Comparison of ENCODE assay signal across 17 cellular contexts in genomic region chr13:44379885-44380284, GRCh38. TPM values are rescaled to one million over a fixed set of nuclear protein-coding genes. Genes with fewer than 3 reads are reported as not detected.
DNase-seq lines count a peak whose midpoint lies in the region; ATAC-seq and TF ChIP-seq lines count a peak whose summit lies in the region.
"Had no signal": no experiment of that assay in that cellular context is flagged by ENCODE, and none has a peak within 500 bp of the region (broad histone marks: within the 10 kb centered on the region; RNA-seq: fewer than 3 reads in every experiment).

No MANE protein-coding gene starts in this region.

- H3K9ac ChIP-seq in mammary epithelial cell (ENCODE audit: insufficient read depth, low read length), result no peak overlapping the region
- peak overlapping the region; percentile 18 for H3K9ac ChIP-seq in mucosa of stomach (ENCODE audit: low read length)
- H3K9ac ChIP-seq: BLaER1 had no signal

- peak overlapping the region; percentile 2 for H2AFZ ChIP-seq in mammary epithelial cell (ENCODE audit: low read depth, low read length)

- DNase-seq in mammary epithelial cell (no peak), breast epithelium (ENCODE audit: low spot score in 2 of 2) (no peak), epithelial cell of esophagus (ENCODE audit: low read depth) (peak; percentile 45), inferior parietal cortex (ENCODE audit: extremely low spot score) (no peak), mucosa of gallbladder (ENCODE audit: low spot score) (no peak), osteocyte (ENCODE audit: extremely low spot score, unreplicated experiment) (no peak)
- DNase-seq: 8988T; CD8-positive, alpha-beta memory T cell; DMS 273 treated with DMSO at 0.1 percent for 48 hours; Kasumi-1; NCI-H187 treated with DMSO at 0.1 percent for 48 hours; NCI-H446 treated with DMSO at 0.1 percent for 48 hours; NCI-H748 treated with DMSO at 0.1 percent for 48 hours; Peyer's patch had no signal

- 90% methylated on average over 2 of the region's 2 CpGs for WGBS in mammary epithelial cell (ENCODE audit: low coverage, missing lambda C conversion rate)

- CTCF ChIA-PET in mammary epithelial cell (lab: Charles Lee; ENCODE audit: low non-redundant PET), result no interaction called here

- H3K27ac ChIP-seq in mammary epithelial cell (ENCODE audit: insufficient read depth, low read depth, low read length), result no peak overlapping the region
- H3K27ac ChIP-seq in breast epithelium, result no peak overlapping the region
- H3K27ac ChIP-seq: BLaER1 had no signal

- H3K27me3 ChIP-seq in mammary epithelial cell (ENCODE audit: insufficient read depth, low read length) (no peaks in the 10 kb centered on the region), breast epithelium (no peaks in the 10 kb centered on the region), mucosa of stomach (ENCODE audit: control insufficient read depth, insufficient read depth, low read length) (no peaks in the 10 kb centered on the region)
- H3K27me3 ChIP-seq: BLaER1, Peyer's patch had no signal

- H3K4me1 ChIP-seq in mammary epithelial cell (ENCODE audit: insufficient read depth, low read length) (peaks cover 10% of the 10 kb centered on the region), breast epithelium (no peaks in the 10 kb centered on the region), mucosa of stomach (ENCODE audit: control insufficient read depth, insufficient read depth, low read length) (peaks cover 27% of the 10 kb centered on the region)
- H3K4me1 ChIP-seq: BLaER1 had no signal

- H3K9me3 ChIP-seq in mammary epithelial cell (replicated peaks; ENCODE audit: insufficient read depth, low read length) (no peaks in the 10 kb centered on the region), breast epithelium (no peaks in the 10 kb centered on the region), mucosa of stomach (ENCODE audit: control insufficient read depth, low read length) (no peaks in the 10 kb centered on the region)
- H3K9me3 ChIP-seq: BLaER1, Peyer's patch had no signal

- H3K79me2 ChIP-seq in mammary epithelial cell (ENCODE audit: insufficient read depth, low read length), result no peaks in the 10 kb centered on the region

- H3K36me3 Mint-ChIP-seq in osteocyte (ENCODE audit: unreplicated experiment), result peaks cover 17% of the 10 kb centered on the region

- no peak overlapping the region for H3K4me2 ChIP-seq in mammary epithelial cell (ENCODE audit: insufficient read depth, low read depth, low read length)
- H3K4me2 ChIP-seq: BLaER1 had no signal

- no peaks in the 10 kb centered on the region for H3K27me3 Mint-ChIP-seq in osteocyte (ENCODE audit: unreplicated experiment)

- dilution Hi-C loops in mammary epithelial cell (cut with HindIII; ENCODE audit: low sequenced_read_pairs), result no loop called here

- no peak for TF ChIP-seq CTCF in mammary epithelial cell (conservative IDR thresholded peaks at IDR 0.05 in 1 of 2, IDR thresholded peaks at IDR 0.05 in 1 of 2; ENCODE audit: extremely low read depth in 1 of 2, insufficient read depth in 1 of 2, low read depth in 1 of 2, low read length in 2 of 2)
- no peak for TF ChIP-seq CTCF in breast epithelium (IDR thresholded peaks at IDR 0.05)
- TF ChIP-seq CTCF in epithelial cell of esophagus (IDR thresholded peaks at IDR 0.05; ENCODE audit: insufficient read depth, low read depth, low read length, missing control alignments), result no peak
- no peak for TF ChIP-seq CTCF in osteocyte (IDR thresholded peaks at IDR 0.05)

- H3K4me3 Mint-ChIP-seq in osteocyte (ENCODE audit: unreplicated experiment), result no peak overlapping the region
- H3K4me3 Mint-ChIP-seq: CD8-positive, alpha-beta memory T cell had no signal

- TF ChIP-seq POLR2A in breast epithelium (IDR thresholded peaks at IDR 0.05), result no peak

- peaks cover 7% of the 10 kb centered on the region for H3K4me1 Mint-ChIP-seq in osteocyte (ENCODE audit: unreplicated experiment)

- H4K20me1 ChIP-seq in mammary epithelial cell (ENCODE audit: insufficient read depth, low read length), result no peaks in the 10 kb centered on the region
- H4K20me1 ChIP-seq: BLaER1 had no signal

- no peak overlapping the region for H3K27ac Mint-ChIP-seq in osteocyte (ENCODE audit: unreplicated experiment)
- H3K27ac Mint-ChIP-seq: CD8-positive, alpha-beta memory T cell had no signal

- ATAC-seq in GM18868 (IDR thresholded peaks at IDR 0.05; ENCODE audit: unreplicated experiment), result no peak

- intact Hi-C loops in mammary epithelial cell (cut with micrococcal nuclease), result no loop called here
- intact Hi-C loops in breast epithelium (cut with DNase I; ENCODE audit: low total_unique reads), result loop anchor here (2.0 kb wide), 1 partner anchor 111 kb away; no protein-coding TSS in a partner anchor

- in situ Hi-C loops in mammary epithelial cell (cut with MboI; ENCODE audit: low sequenced_read_pairs in 2 of 2), result no loop called here

- no TSS peak for BruUV-seq in mammary epithelial cell (replicated peaks; lab: Mats Ljungman, UMichigan)

- no peaks in the 10 kb centered on the region for H3K36me3 ChIP-seq in mammary epithelial cell (ENCODE audit: insufficient read depth, low read length)
- H3K36me3 ChIP-seq in breast epithelium, result no peaks in the 10 kb centered on the region
- H3K36me3 ChIP-seq in mucosa of stomach (ENCODE audit: control insufficient read depth, insufficient read depth, low read length), result no peaks in the 10 kb centered on the region
- H3K36me3 ChIP-seq: BLaER1, Peyer's patch had no signal

- H3K9me3 Mint-ChIP-seq in osteocyte (ENCODE audit: unreplicated experiment), result no peaks in the 10 kb centered on the region
- H3K9me3 Mint-ChIP-seq: CD8-positive, alpha-beta memory T cell had no signal

- H3K4me3 ChIP-seq in mammary epithelial cell (replicated peaks in 1 of 3; ENCODE audit: insufficient read depth in 1 of 3, low read depth in 2 of 3, low read length in 3 of 3), result no peak overlapping the region
- H3K4me3 ChIP-seq in breast epithelium, result no peak overlapping the region
- H3K4me3 ChIP-seq in epithelial cell of esophagus (ENCODE audit: low read length), result no peak overlapping the region
- no peak overlapping the region for H3K4me3 ChIP-seq in mucosa of stomach (ENCODE audit: low read length)
- H3K4me3 ChIP-seq: BLaER1, Peyer's patch had no signal

RNA-seq across cellular contexts. Expression of gene SERP2, which starts 6.3 kb away (rescaled TPM):
- 1 to 10 TPM in 1 of 2 donors, under 1 TPM in 1; 0.94 to 3.0 TPM for total RNA-seq in mammary epithelial cell
- polyA plus RNA-seq in mammary epithelial cell, result 0.87 TPM
- 6.7 TPM for polyA minus RNA-seq in mammary epithelial cell
- total RNA-seq in breast epithelium, result 1 to 10 TPM; 2.6 to 6.9 (median 6.4) TPM
- 3.7 TPM for total RNA-seq in mucosa of gallbladder
- total RNA-seq in osteocyte, result 7.7 and 8.4 TPM in 2 replicates
